ENCODE assay signal across 19 cellular contexts in genomic region chr1:9193226-9193625, GRCh38. TPM values are rescaled to one million over a fixed set of nuclear protein-coding genes. Genes with fewer than 3 reads are reported as not detected.
A peak's percentile ranks its signal among the peaks of the same experiment; 100 is the strongest.
DNase-seq lines count a peak whose midpoint lies in the region; ATAC-seq, FAIRE-seq and TF ChIP-seq lines count a peak whose summit lies in the region.
"Had no signal": no experiment of that assay in that cellular context is flagged by ENCODE, and none has a peak within 500 bp of the region (broad histone marks: within the 10 kb centered on the region; RNA-seq: fewer than 3 reads in every experiment).

No MANE protein-coding gene starts in this region.

- no peaks in the 10 kb centered on the region for H3K9me3 Mint-ChIP-seq in activated T-cell treated with anti-CD3 and anti-CD28 coated beads, Interleukin-2, amount 50 U/mL, for 72 hours

- no peaks in the 10 kb centered on the region for H3K36me3 Mint-ChIP-seq in activated T-cell treated with anti-CD3 and anti-CD28 coated beads, Interleukin-2, amount 50 U/mL, for 72 hours (ENCODE audit: insufficient read depth in 2 of 2)

- no peak overlapping the region for H3K9ac ChIP-seq in adipocyte (ENCODE audit: low read length)
- H3K9ac ChIP-seq: SK-N-SH had no signal

- no peak overlapping the region for H3K27ac ChIP-seq in tibial artery
- H3K27ac ChIP-seq: HL-60 had no signal

- H3K4me3 ChIP-seq in adipocyte (ENCODE audit: low read length) (no peak overlapping the region), fibroblast of the aortic adventitia (ENCODE audit: low read depth, low read length) (no peak overlapping the region), tibial artery (no peak overlapping the region)
- H3K4me3 ChIP-seq: GM12878, HAP-1 had no signal

- peaks cover 44% of the 10 kb centered on the region for H3K4me1 ChIP-seq in adipocyte (ENCODE audit: control insufficient read depth, insufficient read depth, low read length)
- peaks cover 0 to 25% (median 19%) of the 10 kb centered on the region in 4 donors for H3K4me1 ChIP-seq in tibial artery
- H3K4me1 ChIP-seq: HAP-1 had no signal

- intact Hi-C loops in tibial artery (cut with DNase I; ENCODE audit: low total_unique reads): no loop called here

- no peak overlapping the region for H3K4me3 Mint-ChIP-seq in activated T-cell treated with anti-CD3 and anti-CD28 coated beads, Interleukin-2, amount 50 U/mL, for 72 hours

- H3K9me3 ChIP-seq in adipocyte (ENCODE audit: control insufficient read depth, low read length) (no peaks in the 10 kb centered on the region), tibial artery (no peaks in the 10 kb centered on the region)
- H3K9me3 ChIP-seq: Caco-2, HAP-1, SK-N-SH had no signal

- peak; percentile 5 for FAIRE-seq in GM12891 (lab: Jason Lieb, UNC)
- FAIRE-seq: GM12878 had no signal

- no peak for ATAC-seq in HG02588 (IDR thresholded peaks at IDR 0.05; ENCODE audit: unreplicated experiment)
- no peak for ATAC-seq in activated T-cell treated with anti-CD3 and anti-CD28 coated beads, Interleukin-2, amount 50 U/mL, for 72 hours (replicated peaks in 1 of 2)
- ATAC-seq: GM12878, Panc1 had no signal

- H3K27ac Mint-ChIP-seq in activated T-cell treated with anti-CD3 and anti-CD28 coated beads, Interleukin-2, amount 50 U/mL, for 72 hours: no peak overlapping the region

- TF ChIP-seq POLR2A in GM12891 (IDR thresholded peaks at IDR 0.05; ENCODE audit: low read depth, low read length): no peak

- DNase-seq in GM12891 (ENCODE audit: insufficient read length, low spot score) (no peak), adipocyte (ENCODE audit: low read depth) (peak; percentile 24), fibroblast of the aortic adventitia (ENCODE audit: low read depth) (peak; percentile 75), tibial artery (no peak), NCI-H526 (lab: John Stamatoyannopoulos, UW) (no peak)
- DNase-seq in activated T-cell treated with anti-CD3 and anti-CD28 coated beads, Interleukin-2, amount 50 U/mL, for 72 hours: no peak
- DNase-seq: Caco-2, KG1, NCI-H1092 treated with DMSO at 0.1 percent for 48 hours, NCI-H1694 treated with DMSO at 0.1 percent for 48 hours, NCI-H446, NCI-H748 treated with DMSO at 0.1 percent for 48 hours, Right ventricle myocardium superior, SK-N-SH had no signal

- H3K27me3 ChIP-seq in adipocyte (replicated peaks; ENCODE audit: control insufficient read depth, insufficient read depth, low read length): no peaks in the 10 kb centered on the region
- no peaks in the 10 kb centered on the region for H3K27me3 ChIP-seq in tibial artery

- H3K4me1 Mint-ChIP-seq in activated T-cell treated with anti-CD3 and anti-CD28 coated beads, Interleukin-2, amount 50 U/mL, for 72 hours (ENCODE audit: low read depth): peaks cover 14% of the 10 kb centered on the region

- H3K27me3 Mint-ChIP-seq in activated T-cell treated with anti-CD3 and anti-CD28 coated beads, Interleukin-2, amount 50 U/mL, for 72 hours (ENCODE audit: low read depth): peaks cover 53% of the 10 kb centered on the region

- TF ChIP-seq CTCF in fibroblast of the aortic adventitia (IDR thresholded peaks at IDR 0.05; ENCODE audit: insufficient read depth, low read length) (no peak), tibial artery (IDR thresholded peaks at IDR 0.05) (no peak)

- H3K36me3 ChIP-seq in adipocyte (ENCODE audit: control insufficient read depth, insufficient read depth, low read length, severe bottlenecking): no peaks in the 10 kb centered on the region
- H3K36me3 ChIP-seq in tibial artery: no peaks in the 10 kb centered on the region
- H3K36me3 ChIP-seq: HAP-1 had no signal

TF ChIP-seq in GM12891, 5 proteins besides CTCF, POLR2A, EP300 and RAD21:
- TF ChIP-seq POU2F2 (IDR thresholded peaks at IDR 0.05; ENCODE audit: low read depth, low read length): no peak
- no peak for TF ChIP-seq TAF1 (IDR thresholded peaks at IDR 0.05; ENCODE audit: low read depth, low read length)
- TF ChIP-seq SPI1 (IDR thresholded peaks at IDR 0.05; ENCODE audit: low read depth, low read length): no peak
- no peak for TF ChIP-seq PAX5 (IDR thresholded peaks at IDR 0.05; ENCODE audit: insufficient read depth, low read length, severe bottlenecking)
- TF ChIP-seq POLR2AphosphoS5 (IDR thresholded peaks at IDR 0.05; ENCODE audit: low read depth, low read length): no peak

RNA-seq across cellular contexts. Expression of gene H6PD, which starts 41.3 kb away (rescaled TPM):
- 8.7 TPM for polyA plus RNA-seq in GM12891 (2012; ENCODE audit: low read depth, missing spikeins)
- 30.7 and 36.9 TPM in 2 replicates for total RNA-seq in fibroblast of the aortic adventitia (ENCODE audit: low replicate concordance)
- total RNA-seq in activated T-cell treated with anti-CD3 and anti-CD28 coated beads, Interleukin-2, amount 50 U/mL, for 72 hours: 10 to 100 TPM; 20.2 to 21.0 TPM

Comparison
In these comparisons a context has a peak if more than half of its experiments do, and no peak if none do; other contexts are left out.
1. DNase-seq: peak in adipocyte (single experiment) and fibroblast of the aortic adventitia (single experiment); none in GM12891 (single experiment), tibial artery (0 of 2), NCI-H526 (0 of 2) and activated T-cell treated with anti-CD3 and anti-CD28 coated beads, Interleukin-2, amount 50 U/mL, for 72 hours (0 of 2).